8 cellular contexts compared by ENCODE assay signal in the genomic region with DNA sequence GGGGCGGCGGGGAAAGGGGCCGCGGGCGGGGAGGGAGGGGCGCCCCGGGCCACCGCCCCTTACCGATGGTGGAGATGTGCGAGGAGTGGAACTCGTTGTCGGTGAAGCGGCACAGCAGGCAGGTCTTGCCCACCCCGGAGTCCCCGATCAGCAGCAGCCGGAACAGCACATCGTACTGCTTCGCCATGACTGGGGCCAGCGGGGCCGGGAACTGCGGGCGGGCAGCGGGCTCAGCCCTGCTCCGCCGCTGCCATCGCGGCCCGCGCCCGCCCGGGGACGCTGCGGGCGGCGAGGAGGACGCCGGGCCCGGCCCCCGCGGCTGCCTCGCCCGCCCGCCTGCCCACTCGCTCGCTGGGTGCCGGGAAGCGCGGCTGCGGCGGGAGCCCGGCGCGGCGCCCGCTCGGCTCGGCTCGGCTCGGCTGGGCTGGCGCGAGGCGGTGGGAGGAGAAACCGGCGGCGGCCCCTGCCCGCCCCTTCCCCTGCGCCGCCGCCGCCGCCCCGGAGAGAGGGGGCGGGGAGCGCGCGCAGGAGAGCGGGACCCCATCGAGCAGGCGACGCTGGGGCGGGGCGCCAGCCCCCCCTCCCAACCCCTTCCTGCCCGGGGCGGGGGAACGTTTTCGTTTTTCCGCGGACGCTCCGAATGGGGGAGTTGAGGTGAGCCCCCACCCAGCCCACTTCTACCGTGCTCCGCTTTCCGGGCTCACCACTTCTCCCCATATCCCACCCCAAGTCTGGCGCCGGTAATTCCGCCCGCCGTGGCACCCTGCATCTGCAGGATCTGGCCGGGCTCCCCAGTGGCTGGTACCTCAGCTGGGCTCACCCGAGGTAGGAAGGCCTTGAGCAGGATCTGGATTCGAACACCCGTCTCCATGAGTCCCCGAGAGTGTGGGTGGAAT. TPM values are rescaled to one million over a fixed set of nuclear protein-coding genes. Genes with fewer than 3 reads are reported as not detected.
DNase-seq lines count a peak whose midpoint lies in the region; ATAC-seq and TF ChIP-seq lines count a peak whose summit lies in the region.

A gene (minus strand): TSS at position 447 of the 896 bp plus-strand sequence. CDS start 260 bp downstream, at position 187.

- H3K27me3 ChIP-seq in endocrine pancreas (ENCODE audit: control insufficient read depth, insufficient read depth, low read length) (no peaks in the 10 kb centered on the region), mononuclear cell (ENCODE audit: insufficient read depth, low read length) (peaks cover 23% of the 10 kb centered on the region)

- peak within 1 kb of the TSS; percentile 78 for H3K4me3 Mint-ChIP-seq in activated CD4-positive, alpha-beta memory T cell treated with anti-CD3 and anti-CD28 coated beads, Interleukin-2, amount 10 ng/mL, durations not matched to agents 7 days and 5 days
- H3K4me3 Mint-ChIP-seq in stimulated activated naive CD8-positive, alpha-beta T cell treated with anti-CD3 and anti-CD28 coated beads, Interleukin-15, amount 100 ng/mL, for 72 hours = peak within 1 kb of the TSS; percentile 83 to 92

- DNase-seq in NCI-H1694 treated with DMSO at 0.1 percent for 48 hours (lab: John Stamatoyannopoulos, UW) (peak; percentile 37), NCI-H1694 (lab: John Stamatoyannopoulos, UW) (no peak), LNCaP clone FGC (ENCODE audit: low read depth) (no peak), NCI-H1436 (lab: John Stamatoyannopoulos, UW) (no peak)
- DNase-seq in activated CD4-positive, alpha-beta memory T cell treated with anti-CD3 and anti-CD28 coated beads, Interleukin-2, amount 10 ng/mL, durations not matched to agents 7 days and 5 days = peak; percentile 28
- DNase-seq in stimulated activated naive CD8-positive, alpha-beta T cell treated with anti-CD3 and anti-CD28 coated beads, Interleukin-15, amount 100 ng/mL, for 72 hours = peak; percentile 35 to 48

- POLR2A ChIA-PET in activated CD4-positive, alpha-beta memory T cell treated with anti-CD3 and anti-CD28 coated beads, Interleukin-2, amount 10 ng/mL, durations not matched to agents 7 days and 5 days (lab: Charles Lee) = no interaction called here

- peak within 1 kb of the TSS; percentile 86 for H3K9ac ChIP-seq in endocrine pancreas (ENCODE audit: control insufficient read depth, insufficient read depth, low read length)

- no peaks in the 10 kb centered on the region for H3K9me3 Mint-ChIP-seq in activated CD4-positive, alpha-beta memory T cell treated with anti-CD3 and anti-CD28 coated beads, Interleukin-2, amount 10 ng/mL, durations not matched to agents 7 days and 5 days
- H3K9me3 Mint-ChIP-seq in stimulated activated naive CD8-positive, alpha-beta T cell treated with anti-CD3 and anti-CD28 coated beads, Interleukin-15, amount 100 ng/mL, for 72 hours = no peaks in the 10 kb centered on the region

- peak; percentile 78 for ATAC-seq in stimulated activated naive CD8-positive, alpha-beta T cell treated with anti-CD3 and anti-CD28 coated beads, Interleukin-15, amount 100 ng/mL, for 72 hours

- H3K4me3 ChIP-seq in LNCaP clone FGC (ENCODE audit: low read depth, low read length) = peak within 1 kb of the TSS; percentile 59
- H3K4me3 ChIP-seq in endocrine pancreas (ENCODE audit: control insufficient read depth, insufficient read depth, low read length) = no peak within 1 kb of the TSS
- H3K4me3 ChIP-seq in mononuclear cell (ENCODE audit: low read length) = peak within 1 kb of the TSS; percentile 40

- CTCF ChIA-PET in activated CD4-positive, alpha-beta memory T cell treated with anti-CD3 and anti-CD28 coated beads, Interleukin-2, amount 10 ng/mL, durations not matched to agents 7 days and 5 days (lab: Charles Lee) = interaction anchor here (0.7 kb wide), 1 partner anchor 483 kb away, joined by 3 read pairs; no protein-coding TSS in a partner anchor

- TF ChIP-seq CTCF in LNCaP clone FGC (IDR thresholded peaks at IDR 0.05; ENCODE audit: control insufficient read depth, extremely low read depth, insufficient read depth) = 0 out of 2 replicates have a peak, but pooled peaks have one; percentile 8

- peaks cover 16% of the 10 kb centered on the region for H3K27me3 Mint-ChIP-seq in activated CD4-positive, alpha-beta memory T cell treated with anti-CD3 and anti-CD28 coated beads, Interleukin-2, amount 10 ng/mL, durations not matched to agents 7 days and 5 days
- H3K27me3 Mint-ChIP-seq in stimulated activated naive CD8-positive, alpha-beta T cell treated with anti-CD3 and anti-CD28 coated beads, Interleukin-15, amount 100 ng/mL, for 72 hours = peaks cover 15% of the 10 kb centered on the region

- no peaks in the 10 kb centered on the region for H3K36me3 ChIP-seq in endocrine pancreas (ENCODE audit: control insufficient read depth, insufficient read depth, low read length)

- H3K27ac Mint-ChIP-seq in activated CD4-positive, alpha-beta memory T cell treated with anti-CD3 and anti-CD28 coated beads, Interleukin-2, amount 10 ng/mL, durations not matched to agents 7 days and 5 days = no peak within 1 kb of the TSS
- H3K27ac Mint-ChIP-seq in stimulated activated naive CD8-positive, alpha-beta T cell treated with anti-CD3 and anti-CD28 coated beads, Interleukin-15, amount 100 ng/mL, for 72 hours = peak within 1 kb of the TSS; percentile 90 to 96

- no peaks in the 10 kb centered on the region for H3K36me3 Mint-ChIP-seq in activated CD4-positive, alpha-beta memory T cell treated with anti-CD3 and anti-CD28 coated beads, Interleukin-2, amount 10 ng/mL, durations not matched to agents 7 days and 5 days (ENCODE audit: low read depth)

- H3K4me1 ChIP-seq in endocrine pancreas (ENCODE audit: control insufficient read depth, insufficient read depth, low read length) = no peaks in the 10 kb centered on the region
- peaks cover 14% of the 10 kb centered on the region for H3K4me1 ChIP-seq in mononuclear cell (ENCODE audit: insufficient read depth, low read length)

- H3K4me1 Mint-ChIP-seq in activated CD4-positive, alpha-beta memory T cell treated with anti-CD3 and anti-CD28 coated beads, Interleukin-2, amount 10 ng/mL, durations not matched to agents 7 days and 5 days = peaks cover 7% of the 10 kb centered on the region
- H3K4me1 Mint-ChIP-seq in stimulated activated naive CD8-positive, alpha-beta T cell treated with anti-CD3 and anti-CD28 coated beads, Interleukin-15, amount 100 ng/mL, for 72 hours = peaks cover 37% of the 10 kb centered on the region

- no peaks in the 10 kb centered on the region for H3K9me3 ChIP-seq in endocrine pancreas (ENCODE audit: control insufficient read depth, low read length)
- H3K9me3 ChIP-seq in mononuclear cell (ENCODE audit: low read depth, low read length) = no peaks in the 10 kb centered on the region

RNA-seq across cellular contexts. Expression of the gene that starts here (rescaled TPM):
- 1 to 10 TPM; 1.5 to 1.7 TPM for total RNA-seq in activated CD4-positive, alpha-beta memory T cell treated with anti-CD3 and anti-CD28 coated beads, Interleukin-2, amount 10 ng/mL, durations not matched to agents 7 days and 5 days
- 2.9 TPM for total RNA-seq in mononuclear cell

Comparison
In these comparisons a context has a peak if more than half of its experiments do, and no peak if none do; other contexts are left out.
1. DNase-seq: peak in NCI-H1694 treated with DMSO at 0.1 percent for 48 hours (single experiment), activated CD4-positive, alpha-beta memory T cell treated with anti-CD3 and anti-CD28 coated beads, Interleukin-2, amount 10 ng/mL, durations not matched to agents 7 days and 5 days (single experiment) and stimulated activated naive CD8-positive, alpha-beta T cell treated with anti-CD3 and anti-CD28 coated beads, Interleukin-15, amount 100 ng/mL, for 72 hours (2 of 2); none in NCI-H1694 (single experiment), LNCaP clone FGC (single experiment) and NCI-H1436 (single experiment).